In genomic region chr17:10031102-10031501, GRCh38 we compare ENCODE assay signal across 21 cellular contexts.
A peak's percentile ranks its signal among the peaks of the same experiment; 100 is the strongest.
DNase-seq lines count a peak whose midpoint lies in the region; ATAC-seq, FAIRE-seq and TF ChIP-seq lines count a peak whose summit lies in the region.
"Had no signal": no experiment of that assay in that cellular context is flagged by ENCODE, and none has a peak within 500 bp of the region (broad histone marks: within the 10 kb centered on the region; RNA-seq: fewer than 3 reads in every experiment).

No MANE protein-coding gene starts in this region.

- no peaks in the 10 kb centered on the region for H3K36me3 ChIP-seq in pancreas

- H3K4me1 Mint-ChIP-seq in CD14-positive monocyte (peaks cover 97% of the 10 kb centered on the region), activated B cell treated with CpG ODN at 0.5 μM for 24 hours (peaks cover 28% of the 10 kb centered on the region)
- H3K4me1 Mint-ChIP-seq: CD4-positive, CD25-positive, alpha-beta regulatory T cell had no signal

- no peak overlapping the region for H3K4me3 ChIP-seq in pancreas

- intact Hi-C loops in CD14-positive monocyte (cut with micrococcal nuclease) (no loop called here), activated B cell treated with CpG ODN at 0.5 μM for 24 hours (cut with micrococcal nuclease) (loop anchor here (5.0 kb wide), 1 partner anchor 44 kb away; no protein-coding TSS in a partner anchor), pancreas (cut with DNase I) (no loop called here)

- 21 to 22% methylated on average over 3 of the region's 3 CpGs for WGBS in pancreas, 2 donors

- H3K27ac ChIP-seq in pancreas: peak overlapping the region in 2 of 4 donors; percentile 12 to 47

- no peaks in the 10 kb centered on the region for H3K27me3 Mint-ChIP-seq in CD14-positive monocyte (ENCODE audit: low read depth in 3 of 3)
- H3K27me3 Mint-ChIP-seq in activated B cell treated with CpG ODN at 0.5 μM for 24 hours: no peaks in the 10 kb centered on the region
- H3K27me3 Mint-ChIP-seq: CD4-positive, CD25-positive, alpha-beta regulatory T cell had no signal

- no peaks in the 10 kb centered on the region for H3K9me3 Mint-ChIP-seq in CD14-positive monocyte
- no peaks in the 10 kb centered on the region for H3K9me3 Mint-ChIP-seq in activated B cell treated with CpG ODN at 0.5 μM for 24 hours
- H3K9me3 Mint-ChIP-seq: HFFc6 had no signal

- no peak for ATAC-seq in activated B cell treated with CpG ODN at 0.5 μM for 24 hours (ENCODE audit: low read depth)
- ATAC-seq in pancreas: peak in 3 of 4 donors; percentile 55 to 75 (median 60)
- ATAC-seq: HepG2 had no signal

- H3K27ac Mint-ChIP-seq in CD14-positive monocyte (peak overlapping the region in 6 of 7 donors; percentile 30 to 74 (median 60)), activated B cell treated with CpG ODN at 0.5 μM for 24 hours (no peak overlapping the region)
- H3K27ac Mint-ChIP-seq: CD4-positive, CD25-positive, alpha-beta regulatory T cell; HFFc6 had no signal

- CTCF ChIA-PET in activated B cell treated with CpG ODN at 0.5 μM for 24 hours (lab: Charles Lee): no interaction called here

- H3K4me1 ChIP-seq in pancreas: peaks cover 0 to 8% (median 4%) of the 10 kb centered on the region in 3 donors

- H3K36me3 Mint-ChIP-seq in CD14-positive monocyte: peaks cover 53 to 72% of the 10 kb centered on the region in 2 donors
- no peaks in the 10 kb centered on the region for H3K36me3 Mint-ChIP-seq in activated B cell treated with CpG ODN at 0.5 μM for 24 hours (ENCODE audit: low read depth)
- H3K36me3 Mint-ChIP-seq: CD4-positive, CD25-positive, alpha-beta regulatory T cell had no signal

- no peak for FAIRE-seq in pancreas (lab: Jason Lieb, UNC)
- FAIRE-seq: H1, HepG2 had no signal

- TF ChIP-seq CTCF in CD14-positive monocyte (IDR thresholded peaks at IDR 0.05) (no peak), activated B cell treated with CpG ODN at 0.5 μM for 24 hours (IDR thresholded peaks at IDR 0.05) (no peak), pancreas (IDR thresholded peaks at IDR 0.05) (no peak)

- H3K4me3 Mint-ChIP-seq in CD14-positive monocyte (no peak overlapping the region), activated B cell treated with CpG ODN at 0.5 μM for 24 hours (no peak overlapping the region)
- H3K4me3 Mint-ChIP-seq: CD4-positive, CD25-positive, alpha-beta regulatory T cell; HFFc6 had no signal

- DNase-seq in CD14-positive monocyte (ENCODE audit: low spot score) (no peak), activated B cell treated with CpG ODN at 0.5 μM for 24 hours (peak; percentile 7), inferior parietal cortex (ENCODE audit: extremely low spot score) (peak; percentile 17), pancreas (peak in 1 of 6 donors; percentile 21), putamen (ENCODE audit: low spot score) (no peak), iPS-NIHi7 (ENCODE audit: extremely low spot score) (no peak), DMS153 treated with DMSO at 0.1 percent for 48 hours (lab: John Stamatoyannopoulos, UW; ENCODE audit: unreplicated experiment) (no peak)
- DNase-seq in activated CD4-positive, CD25-positive, alpha-beta regulatory T cell treated with anti-CD3 and anti-CD28 coated beads, Interleukin-2, amount 50 U/mL, for 72 hours: no peak
- DNase-seq: CD4-positive, CD25-positive, alpha-beta regulatory T cell; DMS53; HFFc6; Kasumi-1; MM.1S; NCI-H1105; NCI-H1694; NCI-H2107; NCI-H2227 treated with DMSO at 0.1 percent for 48 hours; NCI-H524; Right ventricle myocardium superior had no signal

- POLR2A ChIA-PET in activated B cell treated with CpG ODN at 0.5 μM for 24 hours (lab: Charles Lee): no interaction called here

- no peaks in the 10 kb centered on the region for H3K9me3 ChIP-seq in pancreas

- H3K27me3 ChIP-seq in pancreas: no peaks in the 10 kb centered on the region

Comparison
In these comparisons a context has a peak if more than half of its experiments do, and no peak if none do; other contexts are left out.
1. DNase-seq: peak in activated B cell treated with CpG ODN at 0.5 μM for 24 hours (single experiment) and inferior parietal cortex (single experiment); none in CD14-positive monocyte (single experiment), putamen (single experiment), activated CD4-positive, CD25-positive, alpha-beta regulatory T cell treated with anti-CD3 and anti-CD28 coated beads, Interleukin-2, amount 50 U/mL, for 72 hours (single experiment), iPS-NIHi7 (single experiment) and DMS153 treated with DMSO at 0.1 percent for 48 hours (single experiment).